ENCODE assay signal across 28 cellular contexts in genomic region chr13:22112956-22113750, GRCh38.
DNase-seq lines count a peak whose midpoint lies in the region; ATAC-seq, FAIRE-seq and TF ChIP-seq lines count a peak whose summit lies in the region.
"Had no signal": no experiment of that assay in that cellular context is flagged by ENCODE, and none has a peak within 500 bp of the region (broad histone marks: within the 10 kb centered on the region; RNA-seq: fewer than 3 reads in every experiment).

No MANE protein-coding gene starts in this region.

- FAIRE-seq in kidney (lab: Jason Lieb, UNC): no peak
- FAIRE-seq: A204.1, endometrium had no signal

- H3K9me3 Mint-ChIP-seq in activated CD4-positive, alpha-beta T cell treated with anti-CD3 and anti-CD28 coated beads, Interleukin-2, amount 10 ng/mL, durations not matched to agents 7 days and 5 days: peaks cover 19% of the 10 kb centered on the region
- H3K9me3 Mint-ChIP-seq in activated B cell treated with CpG ODN at 0.5 μM for 24 hours: peaks cover 5% of the 10 kb centered on the region

- POLR2A ChIA-PET in activated CD4-positive, alpha-beta T cell treated with anti-CD3 and anti-CD28 coated beads, Interleukin-2, amount 10 ng/mL, durations not matched to agents 7 days and 5 days (lab: Charles Lee): no interaction called here
- POLR2A ChIA-PET in activated B cell treated with CpG ODN at 0.5 μM for 24 hours (lab: Charles Lee): no interaction called here

- no peaks in the 10 kb centered on the region for H3K9me3 ChIP-seq in kidney (ENCODE audit: control insufficient read depth in 1 of 2, low read length in 2 of 2)
- H3K9me3 ChIP-seq: body of pancreas, Peyer's patch, thoracic aorta had no signal

- no peaks in the 10 kb centered on the region for H3K27me3 Mint-ChIP-seq in activated CD4-positive, alpha-beta T cell treated with anti-CD3 and anti-CD28 coated beads, Interleukin-2, amount 10 ng/mL, durations not matched to agents 7 days and 5 days
- H3K27me3 Mint-ChIP-seq in activated B cell treated with CpG ODN at 0.5 μM for 24 hours: no peaks in the 10 kb centered on the region
- H3K27me3 Mint-ChIP-seq: CD4-positive, alpha-beta T cell; stimulated activated naive CD8-positive, alpha-beta T cell treated with anti-CD3 and anti-CD28 coated beads, Interleukin-15, amount 100 ng/mL, for 72 hours had no signal

- peak overlapping the region; percentile 58 for H3K27ac Mint-ChIP-seq in activated CD4-positive, alpha-beta T cell treated with anti-CD3 and anti-CD28 coated beads, Interleukin-2, amount 10 ng/mL, durations not matched to agents 7 days and 5 days
- H3K27ac Mint-ChIP-seq in activated B cell treated with CpG ODN at 0.5 μM for 24 hours: peak overlapping the region; percentile 92

- TF ChIP-seq CTCF in activated B cell treated with CpG ODN at 0.5 μM for 24 hours (IDR thresholded peaks at IDR 0.05) (no peak), kidney (IDR thresholded peaks at IDR 0.05; ENCODE audit: borderline replicate concordance, extremely low read depth, insufficient read depth) (no peak)

- peaks cover 13% of the 10 kb centered on the region for H3K36me3 Mint-ChIP-seq in activated CD4-positive, alpha-beta T cell treated with anti-CD3 and anti-CD28 coated beads, Interleukin-2, amount 10 ng/mL, durations not matched to agents 7 days and 5 days (ENCODE audit: low read depth)
- H3K36me3 Mint-ChIP-seq in activated B cell treated with CpG ODN at 0.5 μM for 24 hours (ENCODE audit: low read depth): peaks cover 1% of the 10 kb centered on the region

- H3K4me3 ChIP-seq in kidney (ENCODE audit: low read length in 2 of 2): no peak overlapping the region
- H3K4me3 ChIP-seq: body of pancreas, Peyer's patch, skin epidermis, thoracic aorta had no signal

- H3K4me1 Mint-ChIP-seq in activated CD4-positive, alpha-beta T cell treated with anti-CD3 and anti-CD28 coated beads, Interleukin-2, amount 10 ng/mL, durations not matched to agents 7 days and 5 days: peaks cover 42% of the 10 kb centered on the region
- H3K4me1 Mint-ChIP-seq in activated B cell treated with CpG ODN at 0.5 μM for 24 hours: peaks cover 55% of the 10 kb centered on the region

- peaks cover 0 to 13% of the 10 kb centered on the region in 2 donors for H3K4me1 ChIP-seq in kidney (ENCODE audit: control insufficient read depth in 1 of 2, insufficient read depth in 1 of 2, low read depth in 1 of 2, low read length in 2 of 2)
- H3K4me1 ChIP-seq: parathyroid adenoma, Peyer's patch had no signal

- intact Hi-C loops in activated B cell treated with CpG ODN at 0.5 μM for 24 hours (cut with micrococcal nuclease) (no loop called here), kidney (cut with DNase I) (no loop called here)

- no peak overlapping the region for H3K9ac ChIP-seq in kidney (ENCODE audit: low read length in 2 of 2)
- H3K9ac ChIP-seq: parathyroid adenoma had no signal

- no peaks in the 10 kb centered on the region for H3K36me3 ChIP-seq in kidney (ENCODE audit: control insufficient read depth in 1 of 2, insufficient read depth in 2 of 2, low read length in 2 of 2)
- H3K36me3 ChIP-seq: Peyer's patch, thoracic aorta had no signal

- no peak overlapping the region for H3K4me3 Mint-ChIP-seq in activated CD4-positive, alpha-beta T cell treated with anti-CD3 and anti-CD28 coated beads, Interleukin-2, amount 10 ng/mL, durations not matched to agents 7 days and 5 days
- H3K4me3 Mint-ChIP-seq in activated B cell treated with CpG ODN at 0.5 μM for 24 hours: peak overlapping the region; percentile 5

- CTCF ChIA-PET in activated CD4-positive, alpha-beta T cell treated with anti-CD3 and anti-CD28 coated beads, Interleukin-2, amount 10 ng/mL, durations not matched to agents 7 days and 5 days (lab: Charles Lee): interaction anchor here (1.0 kb wide), 1 partner anchor 12 kb away, joined by 3 read pairs; no protein-coding TSS in a partner anchor
- CTCF ChIA-PET in activated B cell treated with CpG ODN at 0.5 μM for 24 hours (lab: Charles Lee): no interaction called here

- no peak for ATAC-seq in activated B cell treated with CpG ODN at 0.5 μM for 24 hours (ENCODE audit: low read depth)
- ATAC-seq in GM18861 (IDR thresholded peaks at IDR 0.05; ENCODE audit: unreplicated experiment): no peak
- no peak for ATAC-seq in HG02759 (IDR thresholded peaks at IDR 0.05; ENCODE audit: unreplicated experiment)
- ATAC-seq in HG03159 (IDR thresholded peaks at IDR 0.05; ENCODE audit: unreplicated experiment): no peak
- ATAC-seq: body of pancreas; HCT116; stimulated activated naive CD8-positive, alpha-beta T cell treated with anti-CD3 and anti-CD28 coated beads, Interleukin-15, amount 100 ng/mL, for 72 hours had no signal

- peak overlapping the region; percentile 34 to 66 for H3K27ac ChIP-seq in kidney (ENCODE audit: low read depth in 2 of 2, low read length in 2 of 2)
- H3K27ac ChIP-seq: body of pancreas, parathyroid adenoma, Peyer's patch, skin epidermis had no signal

- no peak for DNase-seq in activated CD4-positive, alpha-beta T cell treated with anti-CD3 and anti-CD28 coated beads, Interleukin-2, amount 10 ng/mL, durations not matched to agents 7 days and 5 days
- DNase-seq in activated CD4-positive, alpha-beta T cell treated with anti-CD3 and anti-CD28 coated beads for 48 hours: no peak
- DNase-seq in activated B cell treated with CpG ODN at 0.5 μM for 24 hours (no peak), kidney (no peak), renal cortical epithelial cell (ENCODE audit: low read depth) (peak; percentile 86)
- DNase-seq: activated CD4-positive, alpha-beta T cell treated with anti-CD3 and anti-CD28 coated beads for 4 hours; activated T-cell treated with anti-CD3 and anti-CD28 coated beads, Interleukin-2, amount 50 U/mL, for 1 hour; body of pancreas; CD4-positive, alpha-beta T cell; cerebellar nuclear complex; foreskin melanocyte; IMR-90; mammary epithelial cell; NCI-H2107; NCI-H446 treated with DMSO at 0.1 percent for 48 hours; NCI-H774; Peyer's patch; SHP77; stimulated activated naive CD8-positive, alpha-beta T cell treated with anti-CD3 and anti-CD28 coated beads, Interleukin-15, amount 100 ng/mL, for 72 hours had no signal
